ENCODE assay signal across 1 cellular context in genomic region chr16:2971134-2971984, GRCh38.
TF ChIP-seq lines count a peak whose summit lies in the region.

No MANE protein-coding gene starts in this region.

TF ChIP-seq in endothelial cell of umbilical vein, 7 proteins besides CTCF, POLR2A, EP300 and RAD21:
- TF ChIP-seq MYC (IDR thresholded peaks at IDR 0.05; ENCODE audit: low read depth, low read length), result no peak
TF ChIP-seq in endothelial cell of umbilical vein: peak in this region for 0.
